8 cellular contexts compared by ENCODE assay signal in the genomic region with DNA sequence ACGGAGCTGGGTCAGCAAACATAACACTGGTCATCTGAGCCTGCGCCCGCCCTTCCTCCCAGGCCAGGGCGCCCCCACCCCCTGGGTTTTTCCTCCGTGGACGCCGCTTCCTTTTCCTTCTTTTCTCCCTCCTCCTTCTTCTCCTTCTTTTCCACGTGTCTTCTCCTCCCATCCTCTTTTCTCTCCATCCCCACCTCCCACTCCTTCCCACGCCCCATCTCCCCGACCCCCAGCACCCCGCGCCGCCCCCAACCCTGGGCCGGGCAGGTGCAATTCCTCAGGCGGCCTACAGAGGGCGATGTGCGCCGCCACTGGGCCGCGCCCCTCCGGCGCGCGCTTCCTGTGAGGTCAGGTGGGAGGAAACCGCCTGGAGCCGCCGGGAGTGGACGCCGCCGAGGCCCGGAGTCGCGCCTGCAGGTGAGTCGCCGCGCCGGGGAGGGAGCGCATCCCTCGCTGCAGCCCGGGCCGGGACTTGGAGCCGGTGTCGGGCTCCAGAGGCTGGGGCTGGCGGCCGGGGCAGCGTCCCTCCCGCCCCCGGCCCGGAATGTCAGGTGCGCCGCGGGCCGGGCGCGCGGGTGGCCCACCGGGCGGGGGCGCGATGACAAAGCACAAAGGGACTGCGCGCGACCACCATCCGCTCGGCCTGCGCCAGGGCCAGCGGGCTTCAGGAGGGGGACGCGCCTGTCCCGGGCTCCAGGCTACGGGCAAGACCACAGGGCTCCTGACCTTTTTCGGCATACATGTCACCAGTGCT. TPM values are rescaled to one million over a fixed set of nuclear protein-coding genes. Genes with fewer than 3 reads are reported as not detected.
DNase-seq lines count a peak whose midpoint lies in the region; ATAC-seq, FAIRE-seq and TF ChIP-seq lines count a peak whose summit lies in the region.

A gene with protein sequence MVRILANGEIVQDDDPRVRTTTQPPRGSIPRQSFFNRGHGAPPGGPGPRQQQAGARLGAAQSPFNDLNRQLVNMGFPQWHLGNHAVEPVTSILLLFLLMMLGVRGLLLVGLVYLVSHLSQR (plus strand): TSS at position 351 of the 754 bp plus-strand sequence. CDS start 1,497 bp downstream, outside the sequence.

- no peak within 1 kb of the TSS for H2BK5ac ChIP-seq in H9 (ENCODE audit: insufficient read length, low read length)

- peak within 1 kb of the TSS; percentile 29 for H3K9ac ChIP-seq in H9 (ENCODE audit: extremely low read depth, insufficient read length, low read length)

- H3K9me2 ChIP-seq in OCI-LY7 (ENCODE audit: insufficient read depth, low read length), result no peaks in the 10 kb centered on the region

- H3K27me3 Mint-ChIP-seq in H9 (ENCODE audit: low read depth), result peaks cover 41% of the 10 kb centered on the region

- no peak within 1 kb of the TSS for H2BK15ac ChIP-seq in H9 (ENCODE audit: low read depth, low read length)

- H3K27ac ChIP-seq in H9 (ENCODE audit: insufficient read length, low read depth, low read length) (no peak within 1 kb of the TSS), OCI-LY7 (ENCODE audit: low read depth, low read length, poor library complexity, severe bottlenecking) (no peak within 1 kb of the TSS), pancreas (no peak within 1 kb of the TSS), thyroid gland (no peak within 1 kb of the TSS)

- H3K4me2 ChIP-seq in H9 (ENCODE audit: insufficient read depth, insufficient read length, low read length) (peak within 1 kb of the TSS; percentile 60), OCI-LY7 (ENCODE audit: low read length) (no peak within 1 kb of the TSS)

- no peak within 1 kb of the TSS for H2BK20ac ChIP-seq in H9 (ENCODE audit: low read depth, low read length, poor library complexity, severe bottlenecking)

- H3K4me3 ChIP-seq in OCI-LY7 (ENCODE audit: low read depth, low read length, poor library complexity, severe bottlenecking) (no peak within 1 kb of the TSS), pancreas (peak within 1 kb of the TSS; percentile 61 to 84 (median 79)), thyroid gland (replicated peaks in 1 of 3) (peak within 1 kb of the TSS; percentile 22 to 71 (median 55))

- 100% methylated on average over 1 of the region's 72 CpGs for WGBS in H9 (ENCODE audit: extremely low coverage, insufficient read length, low lambda C conversion rate)
- 2% methylated on average over 70 to 72 of the region's 72 CpGs for WGBS in pancreas, 2 donors
- WGBS in thyroid gland, 2 donors, result 4 to 9% methylated on average over 18 to 30 of the region's 72 CpGs

- H3K79me1 ChIP-seq in H9 (ENCODE audit: insufficient read depth, low read depth, low read length, poor library complexity, severe bottlenecking), result peaks cover 5% of the 10 kb centered on the region

- H3K4me3 Mint-ChIP-seq in H9, result peak within 1 kb of the TSS; percentile 69 to 81

- no peaks in the 10 kb centered on the region for H3K9me3 Mint-ChIP-seq in H9

- H3K9me3 ChIP-seq in H9 (ENCODE audit: control insufficient read depth, low read depth, low read length) (no peaks in the 10 kb centered on the region), OCI-LY7 (ENCODE audit: low read length) (no peaks in the 10 kb centered on the region), pancreas (no peaks in the 10 kb centered on the region), thyroid gland (no peaks in the 10 kb centered on the region)

- H2BK12ac ChIP-seq in H9 (ENCODE audit: insufficient read length, low read depth, low read length), result no peak within 1 kb of the TSS

- no peak within 1 kb of the TSS for H3T11ph ChIP-seq in H9 (ENCODE audit: low read length)

- peaks cover 16 to 26% (median 23%) of the 10 kb centered on the region in 3 experiments for H3K36me3 Mint-ChIP-seq in H9 (ENCODE audit: insufficient read depth in 1 of 3, low read depth in 3 of 3)

- H3K36me3 ChIP-seq in OCI-LY7 (ENCODE audit: insufficient read depth, low read length), result no peaks in the 10 kb centered on the region
- no peaks in the 10 kb centered on the region for H3K36me3 ChIP-seq in pancreas
- no peaks in the 10 kb centered on the region for H3K36me3 ChIP-seq in thyroid gland

- no peak within 1 kb of the TSS for H4K91ac ChIP-seq in H9 (ENCODE audit: insufficient read length, low read depth, low read length)

- no TSS peak for BruUV-seq in OCI-LY7 (replicated peaks; lab: Mats Ljungman, UMichigan)

- no peak for FAIRE-seq in pancreas (lab: Jason Lieb, UNC)

- no peaks in the 10 kb centered on the region for H3K23me2 ChIP-seq in H9 (ENCODE audit: insufficient read length, low read depth, low read length, poor library complexity, severe bottlenecking)

- no peak within 1 kb of the TSS for H3K4ac ChIP-seq in H9 (ENCODE audit: low read depth, low read length)

- peak in 1 of 2 donors; percentile 75 for TF ChIP-seq POLR2A in thyroid gland (IDR thresholded peaks at IDR 0.05)

- CTCF ChIA-PET in OCI-LY7 (lab: Charles Lee; ENCODE audit: unreplicated experiment), result no interaction called here

- no peak within 1 kb of the TSS for H2AFZ ChIP-seq in H9 (ENCODE audit: low read length)
- no peak within 1 kb of the TSS for H2AFZ ChIP-seq in OCI-LY7 (ENCODE audit: low read length)

- POLR2A ChIA-PET in OCI-LY7 (lab: Charles Lee), result no interaction called here

- H3K18ac ChIP-seq in H9 (ENCODE audit: insufficient read length, low read depth, low read length), result no peak within 1 kb of the TSS

- H4K5ac ChIP-seq in H9 (ENCODE audit: insufficient read length, low read depth, low read length), result no peak within 1 kb of the TSS

- no peak within 1 kb of the TSS for H2BK120ac ChIP-seq in H9 (ENCODE audit: low read depth, low read length, poor library complexity, severe bottlenecking)

- H3K79me2 ChIP-seq in H9 (ENCODE audit: insufficient read depth, low read length), result no peaks in the 10 kb centered on the region; the same call in 1 of the 2 replicates
- no peaks in the 10 kb centered on the region for H3K79me2 ChIP-seq in OCI-LY7 (ENCODE audit: insufficient read depth, low read depth, low read length)

- H3K4me1 ChIP-seq in H9 (ENCODE audit: insufficient read depth, low read length) (peaks cover 5% of the 10 kb centered on the region; the same call in 1 of the 2 replicates), OCI-LY7 (ENCODE audit: insufficient read depth, low read length, poor library complexity, severe bottlenecking) (no peaks in the 10 kb centered on the region), pancreas (peaks cover 0 to 3% (median 0%) of the 10 kb centered on the region in 3 donors), thyroid gland (peaks cover 0 to 10% of the 10 kb centered on the region in 2 donors)

- H3K27me3 ChIP-seq in H9 (ENCODE audit: insufficient read depth, low read length) (no peaks in the 10 kb centered on the region), pancreas (no peaks in the 10 kb centered on the region), thyroid gland (no peaks in the 10 kb centered on the region)

- TF ChIP-seq CTCF in H9 (conservative IDR thresholded peaks at IDR 0.05), result peak; percentile 100
- peak; percentile 72 for TF ChIP-seq CTCF in OCI-LY7 (conservative IDR thresholded peaks at IDR 0.05; ENCODE audit: low read length)
- peak; percentile 98 to 99 (median 99) for TF ChIP-seq CTCF in pancreas (IDR thresholded peaks at IDR 0.05)
- peak; percentile 83 to 100 (median 94) for TF ChIP-seq CTCF in thyroid gland (IDR thresholded peaks at IDR 0.05)

- no peak within 1 kb of the TSS for H2AK5ac ChIP-seq in H9 (ENCODE audit: insufficient read length, low read length)

- no peak within 1 kb of the TSS for H3K27ac Mint-ChIP-seq in H9

- no peaks in the 10 kb centered on the region for H4K20me1 ChIP-seq in H9 (ENCODE audit: control insufficient read depth, insufficient read depth, insufficient read length)
- no peaks in the 10 kb centered on the region for H4K20me1 ChIP-seq in OCI-LY7 (ENCODE audit: insufficient read depth, low read length)

- peaks cover 5 to 12% of the 10 kb centered on the region in 2 experiments for H3K4me1 Mint-ChIP-seq in H9

- H3K56ac ChIP-seq in H9 (ENCODE audit: insufficient read length, low read depth, low read length), result no peak within 1 kb of the TSS

- peak; percentile 70 for DNase-seq in CD1c-positive myeloid dendritic cell (ENCODE audit: extremely low spot score)
- DNase-seq in H9, result peak; percentile 83
- DNase-seq in OCI-LY7 (ENCODE audit: low spot score), result no peak
- DNase-seq in activated effector memory CD4-positive, alpha-beta T cell treated with anti-CD3 and anti-CD28 coated beads, Interleukin-2, amount 50 U/mL, for 16 hours, result peak; percentile 91
- peak; percentile 77 for DNase-seq in germinal center (ENCODE audit: low spot score)
- peak; percentile 75 to 94 (median 86) for DNase-seq in pancreas
- peak; percentile 78 to 84 for DNase-seq in thyroid gland
- DNase-seq in HCEC 1CT, result no peak

- H3K23ac ChIP-seq in H9 (ENCODE audit: insufficient read length, low read depth, low read length), result no peak within 1 kb of the TSS

- intact Hi-C loops in OCI-LY7 (cut with micrococcal nuclease; ENCODE audit: unreplicated experiment), result no loop called here
- intact Hi-C loops in pancreas (cut with DNase I), result loop anchor here in 2 of 3 donors (5.0 to 10.0 kb wide), 2 partner anchors 213 to 215 kb away; a partner anchor contains a TSS
- intact Hi-C loops in thyroid gland (cut with DNase I), result no loop called here

- H4K8ac ChIP-seq in H9 (replicated peaks; ENCODE audit: insufficient read length, low read depth, low read length), result no peak within 1 kb of the TSS

- ATAC-seq in pancreas, result peak; percentile 97 to 100 (median 98)

- H3K14ac ChIP-seq in H9 (ENCODE audit: insufficient read depth, low read length), result peak within 1 kb of the TSS; percentile 14

RNA-seq across cellular contexts. Expression of the gene that starts here (rescaled TPM):
- total RNA-seq in H9 (2021), result 13.7 and 14.7 TPM in 2 replicates
- not detected in 2 replicates for total RNA-seq in OCI-LY7 (2014; rRNA removed; shearing (Covaris generic))
- total RNA-seq in OCI-LY7 (2022), result not detected in 2 replicates
- 1 to 10 TPM; 2.7 to 5.8 (median 4.4) TPM for total RNA-seq in pancreas
- 1 to 10 TPM; 7.5 to 8.4 TPM for polyA plus RNA-seq in pancreas
- 1 to 10 TPM; 2.1 to 7.2 (median 4.6) TPM for total RNA-seq in thyroid gland

Comparison
In these comparisons a context has a peak if more than half of its experiments do, and no peak if none do; other contexts are left out.
1. DNase-seq: peak in CD1c-positive myeloid dendritic cell (single experiment), H9 (single experiment), activated effector memory CD4-positive, alpha-beta T cell treated with anti-CD3 and anti-CD28 coated beads, Interleukin-2, amount 50 U/mL, for 16 hours (single experiment), germinal center (single experiment), pancreas (6 of 6) and thyroid gland (2 of 2); none in OCI-LY7 (single experiment) and HCEC 1CT (single experiment).
2. intact Hi-C loops: an anchor here in pancreas (5.0 to 10.0 kb wide); none called in OCI-LY7 and thyroid gland.
3. Peak in every context shown above with its lines, with median percentiles within 50 percentile points of each other: CTCF ChIP-seq.